In the genomic region with DNA sequence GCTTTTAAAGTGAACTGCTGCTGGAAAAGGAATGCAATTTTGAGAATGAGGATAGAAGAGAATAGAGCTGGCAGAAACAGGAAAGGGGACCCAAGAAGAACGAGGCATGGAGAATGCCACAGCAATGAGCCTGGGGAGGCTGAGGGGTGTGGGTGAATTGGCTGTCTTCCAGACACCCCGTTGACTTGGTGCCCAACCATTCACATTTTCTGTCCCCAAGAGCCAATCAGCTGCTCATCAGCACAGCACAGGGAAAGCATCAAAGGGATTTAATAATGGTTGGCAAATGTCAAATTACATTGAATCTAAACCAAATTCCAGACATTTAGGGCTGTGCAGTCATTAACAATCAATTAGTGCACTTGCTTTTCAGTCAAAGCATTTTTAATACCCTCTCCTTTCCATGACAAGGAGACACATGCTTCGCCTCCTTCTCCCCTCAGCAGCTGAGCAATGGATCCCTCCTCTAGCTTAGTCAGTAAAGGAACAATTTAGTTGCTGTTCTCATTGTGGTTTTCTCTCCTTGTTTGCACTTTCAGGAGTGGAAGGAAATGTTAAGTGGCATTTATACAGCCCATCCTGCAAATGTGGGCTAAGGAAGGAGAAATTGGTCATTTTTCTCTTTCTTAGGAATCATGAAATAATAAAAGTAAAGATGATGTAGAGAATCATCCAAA, we compare ENCODE assay signal across 1 cellular context.
TF ChIP-seq lines count a peak whose summit lies in the region.

No MANE protein-coding gene starts in this region.

TF ChIP-seq in GM23338, 12 proteins besides CTCF, POLR2A, EP300 and RAD21 (continued from another document):
- TF ChIP-seq, protein P1, sequence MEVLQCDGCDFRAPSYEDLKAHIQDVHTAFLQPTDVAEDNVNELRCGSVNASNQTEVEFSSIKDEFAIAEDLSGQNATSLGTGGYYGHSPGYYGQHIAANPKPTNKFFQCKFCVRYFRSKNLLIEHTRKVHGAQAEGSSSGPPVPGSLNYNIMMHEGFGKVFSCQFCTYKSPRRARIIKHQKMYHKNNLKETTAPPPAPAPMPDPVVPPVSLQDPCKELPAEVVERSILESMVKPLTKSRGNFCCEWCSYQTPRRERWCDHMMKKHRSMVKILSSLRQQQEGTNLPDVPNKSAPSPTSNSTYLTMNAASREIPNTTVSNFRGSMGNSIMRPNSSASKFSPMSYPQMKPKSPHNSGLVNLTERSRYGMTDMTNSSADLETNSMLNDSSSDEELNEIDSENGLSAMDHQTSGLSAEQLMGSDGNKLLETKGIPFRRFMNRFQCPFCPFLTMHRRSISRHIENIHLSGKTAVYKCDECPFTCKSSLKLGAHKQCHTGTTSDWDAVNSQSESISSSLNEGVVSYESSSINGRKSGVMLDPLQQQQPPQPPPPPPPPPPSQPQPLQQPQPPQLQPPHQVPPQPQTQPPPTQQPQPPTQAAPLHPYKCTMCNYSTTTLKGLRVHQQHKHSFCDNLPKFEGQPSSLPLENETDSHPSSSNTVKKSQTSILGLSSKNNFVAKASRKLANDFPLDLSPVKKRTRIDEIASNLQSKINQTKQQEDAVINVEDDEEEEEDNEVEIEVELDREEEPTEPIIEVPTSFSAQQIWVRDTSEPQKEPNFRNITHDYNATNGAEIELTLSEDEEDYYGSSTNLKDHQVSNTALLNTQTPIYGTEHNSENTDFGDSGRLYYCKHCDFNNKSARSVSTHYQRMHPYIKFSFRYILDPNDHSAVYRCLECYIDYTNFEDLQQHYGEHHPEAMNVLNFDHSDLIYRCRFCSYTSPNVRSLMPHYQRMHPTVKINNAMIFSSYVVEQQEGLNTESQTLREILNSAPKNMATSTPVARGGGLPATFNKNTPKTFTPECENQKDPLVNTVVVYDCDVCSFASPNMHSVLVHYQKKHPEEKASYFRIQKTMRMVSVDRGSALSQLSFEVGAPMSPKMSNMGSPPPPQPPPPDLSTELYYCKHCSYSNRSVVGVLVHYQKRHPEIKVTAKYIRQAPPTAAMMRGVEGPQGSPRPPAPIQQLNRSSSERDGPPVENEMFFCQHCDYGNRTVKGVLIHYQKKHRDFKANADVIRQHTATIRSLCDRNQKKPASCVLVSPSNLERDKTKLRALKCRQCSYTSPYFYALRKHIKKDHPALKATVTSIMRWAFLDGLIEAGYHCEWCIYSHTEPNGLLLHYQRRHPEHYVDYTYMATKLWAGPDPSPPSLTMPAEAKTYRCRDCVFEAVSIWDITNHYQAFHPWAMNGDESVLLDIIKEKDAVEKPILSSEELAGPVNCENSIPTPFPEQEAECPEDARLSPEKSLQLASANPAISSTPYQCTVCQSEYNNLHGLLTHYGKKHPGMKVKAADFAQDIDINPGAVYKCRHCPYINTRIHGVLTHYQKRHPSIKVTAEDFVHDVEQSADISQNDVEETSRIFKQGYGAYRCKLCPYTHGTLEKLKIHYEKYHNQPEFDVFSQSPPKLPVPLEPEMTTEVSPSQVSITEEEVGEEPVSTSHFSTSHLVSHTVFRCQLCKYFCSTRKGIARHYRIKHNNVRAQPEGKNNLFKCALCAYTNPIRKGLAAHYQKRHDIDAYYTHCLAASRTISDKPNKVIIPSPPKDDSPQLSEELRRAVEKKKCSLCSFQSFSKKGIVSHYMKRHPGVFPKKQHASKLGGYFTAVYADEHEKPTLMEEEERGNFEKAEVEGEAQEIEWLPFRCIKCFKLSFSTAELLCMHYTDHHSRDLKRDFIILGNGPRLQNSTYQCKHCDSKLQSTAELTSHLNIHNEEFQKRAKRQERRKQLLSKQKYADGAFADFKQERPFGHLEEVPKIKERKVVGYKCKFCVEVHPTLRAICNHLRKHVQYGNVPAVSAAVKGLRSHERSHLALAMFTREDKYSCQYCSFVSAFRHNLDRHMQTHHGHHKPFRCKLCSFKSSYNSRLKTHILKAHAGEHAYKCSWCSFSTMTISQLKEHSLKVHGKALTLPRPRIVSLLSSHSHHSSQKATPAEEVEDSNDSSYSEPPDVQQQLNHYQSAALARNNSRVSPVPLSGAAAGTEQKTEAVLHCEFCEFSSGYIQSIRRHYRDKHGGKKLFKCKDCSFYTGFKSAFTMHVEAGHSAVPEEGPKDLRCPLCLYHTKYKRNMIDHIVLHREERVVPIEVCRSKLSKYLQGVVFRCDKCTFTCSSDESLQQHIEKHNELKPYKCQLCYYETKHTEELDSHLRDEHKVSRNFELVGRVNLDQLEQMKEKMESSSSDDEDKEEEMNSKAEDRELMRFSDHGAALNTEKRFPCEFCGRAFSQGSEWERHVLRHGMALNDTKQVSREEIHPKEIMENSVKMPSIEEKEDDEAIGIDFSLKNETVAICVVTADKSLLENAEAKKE (CRISPR knock-in tag; IDR thresholded peaks at IDR 0.05) = no peak
- TF ChIP-seq ZNF331 (CRISPR knock-in tag; IDR thresholded peaks at IDR 0.05; ENCODE audit: low read depth) = no peak
- no peak for TF ChIP-seq STAT1 (IDR thresholded peaks at IDR 0.05; ENCODE audit: unreplicated experiment)
- TF ChIP-seq JUNB (IDR thresholded peaks at IDR 0.05; ENCODE audit: unreplicated experiment) = no peak
- no peak for TF ChIP-seq POLR2AphosphoS5 (IDR thresholded peaks at IDR 0.05; ENCODE audit: low read depth)
- TF ChIP-seq ETS1 (IDR thresholded peaks at IDR 0.05) = no peak
- TF ChIP-seq CREB1 (CRISPR knock-in tag; IDR thresholded peaks at IDR 0.05; ENCODE audit: low read depth) = no peak
